Comparison of ENCODE assay signal across 8 cellular contexts in genomic region chr22:29461263-29461662, GRCh38. TPM values are rescaled to one million over a fixed set of nuclear protein-coding genes. Genes with fewer than 3 reads are reported as not detected.
"Had no signal": no experiment of that assay in that cellular context is flagged by ENCODE, and none has a peak within 500 bp of the region (broad histone marks: within the 10 kb centered on the region; RNA-seq: fewer than 3 reads in every experiment).

No MANE protein-coding gene starts in this region.

- H3K36me3 ChIP-seq: HAP-1 had no signal

- H3K4me3 ChIP-seq: GM23248, HAP-1 had no signal

- FAIRE-seq: HTR-8/SVneo had no signal

- H3K4me1 ChIP-seq: HAP-1 had no signal

- H3K27ac ChIP-seq: GM23248 had no signal

- H3K9me3 ChIP-seq: HAP-1 had no signal

- DNase-seq: GM23248, GOT3, IMR-90, KBM-7 had no signal

RNA-seq across cellular contexts. Expression of gene NEFH, which starts 18.8 kb away (rescaled TPM):
- total RNA-seq: H4, HT-29 had no signal

RNA-seq across cellular contexts. Expression of gene RFPL1, which starts 22.9 kb away (rescaled TPM):
- total RNA-seq: GM23248, HT-29, IMR-90 had no signal
- polyA plus RNA-seq: GM23248, IMR-90 had no signal
